7 cellular contexts compared by ENCODE assay signal in genomic region chr1:54312874-54313316, GRCh38.
DNase-seq lines count a peak whose midpoint lies in the region; ATAC-seq and TF ChIP-seq lines count a peak whose summit lies in the region.

No MANE protein-coding gene starts in this region.

- 0% methylated on average over 1 of the region's 7 CpGs; no CpG with 5 or more reads in 1 of the 2 donors for WGBS in gastroesophageal sphincter (ENCODE audit: low coverage in 1 of 2), 2 donors
- WGBS in sigmoid colon, 2 donors, result 43 to 44% methylated on average over 7 of the region's 7 CpGs

- no peaks in the 10 kb centered on the region for H3K9me3 ChIP-seq in SJSA1 (replicated peaks)
- H3K9me3 ChIP-seq in gastroesophageal sphincter, result no peaks in the 10 kb centered on the region
- no peaks in the 10 kb centered on the region for H3K9me3 ChIP-seq in sigmoid colon

- TF ChIP-seq CTCF in HFFc6 (IDR thresholded peaks at IDR 0.05) (no peak), gastroesophageal sphincter (IDR thresholded peaks at IDR 0.05) (no peak), sigmoid colon (IDR thresholded peaks at IDR 0.05) (no peak)

- H3K4me1 Mint-ChIP-seq in HFFc6 (ENCODE audit: low read depth), result peaks cover 44% of the 10 kb centered on the region
- peaks cover 11% of the 10 kb centered on the region for H3K4me1 Mint-ChIP-seq in stimulated activated memory B cell treated with anti-CD40 and anti-IgM and Interleukin-4, amounts not matched to agents 10 μg/mL and 1 μg/mL and 100 μg/mL, for 72 hours
- peaks cover 55% of the 10 kb centered on the region for H3K4me1 Mint-ChIP-seq in activated T-cell treated with anti-CD3 and anti-CD28 coated beads, Interleukin-2, amount 50 U/mL, for 4 hours (ENCODE audit: low read depth)

- H3K36me3 ChIP-seq in SJSA1 (no peaks in the 10 kb centered on the region), gastroesophageal sphincter (no peaks in the 10 kb centered on the region), sigmoid colon (no peaks in the 10 kb centered on the region)

- H3K27me3 Mint-ChIP-seq in HFFc6 (ENCODE audit: insufficient read depth), result peaks cover 1% of the 10 kb centered on the region; the same call in 1 of the 2 replicates
- H3K27me3 Mint-ChIP-seq in stimulated activated memory B cell treated with anti-CD40 and anti-IgM and Interleukin-4, amounts not matched to agents 10 μg/mL and 1 μg/mL and 100 μg/mL, for 72 hours, result no peaks in the 10 kb centered on the region
- no peaks in the 10 kb centered on the region for H3K27me3 Mint-ChIP-seq in activated T-cell treated with anti-CD3 and anti-CD28 coated beads, Interleukin-2, amount 50 U/mL, for 4 hours (ENCODE audit: low read depth)

- TF ChIP-seq POLR2A in gastroesophageal sphincter (IDR thresholded peaks at IDR 0.05) (no peak), sigmoid colon (IDR thresholded peaks at IDR 0.05) (no peak)

- H3K9me3 Mint-ChIP-seq in HFFc6, result no peaks in the 10 kb centered on the region
- no peaks in the 10 kb centered on the region for H3K9me3 Mint-ChIP-seq in stimulated activated memory B cell treated with anti-CD40 and anti-IgM and Interleukin-4, amounts not matched to agents 10 μg/mL and 1 μg/mL and 100 μg/mL, for 72 hours
- no peaks in the 10 kb centered on the region for H3K9me3 Mint-ChIP-seq in activated T-cell treated with anti-CD3 and anti-CD28 coated beads, Interleukin-2, amount 50 U/mL, for 4 hours

- intact Hi-C loops in sigmoid colon (cut with DNase I), result loop anchor here (5.0 kb wide), 1 partner anchor 174 kb away; no protein-coding TSS in a partner anchor

- peak overlapping the region; percentile 82 for H3K27ac Mint-ChIP-seq in HFFc6
- no peak overlapping the region for H3K27ac Mint-ChIP-seq in stimulated activated memory B cell treated with anti-CD40 and anti-IgM and Interleukin-4, amounts not matched to agents 10 μg/mL and 1 μg/mL and 100 μg/mL, for 72 hours

- H3K36me3 Mint-ChIP-seq in HFFc6 (ENCODE audit: low read depth), result no peaks in the 10 kb centered on the region
- H3K36me3 Mint-ChIP-seq in stimulated activated memory B cell treated with anti-CD40 and anti-IgM and Interleukin-4, amounts not matched to agents 10 μg/mL and 1 μg/mL and 100 μg/mL, for 72 hours, result no peaks in the 10 kb centered on the region
- H3K36me3 Mint-ChIP-seq in activated T-cell treated with anti-CD3 and anti-CD28 coated beads, Interleukin-2, amount 50 U/mL, for 4 hours (ENCODE audit: insufficient read depth), result no peaks in the 10 kb centered on the region

- peak overlapping the region; percentile 35; the same call in 1 of the 2 replicates for H3K4me3 Mint-ChIP-seq in HFFc6
- H3K4me3 Mint-ChIP-seq in stimulated activated memory B cell treated with anti-CD40 and anti-IgM and Interleukin-4, amounts not matched to agents 10 μg/mL and 1 μg/mL and 100 μg/mL, for 72 hours, result no peak overlapping the region
- H3K4me3 Mint-ChIP-seq in activated T-cell treated with anti-CD3 and anti-CD28 coated beads, Interleukin-2, amount 50 U/mL, for 4 hours, result no peak overlapping the region

- H3K4me3 ChIP-seq in SJSA1 (no peak overlapping the region), gastroesophageal sphincter (no peak overlapping the region), sigmoid colon (no peak overlapping the region)

- H3K27ac ChIP-seq in SJSA1, result peak overlapping the region; percentile 57
- peak overlapping the region in 3 of 4 donors; percentile 67 to 78 (median 75) for H3K27ac ChIP-seq in gastroesophageal sphincter
- peak overlapping the region; percentile 39 to 62 (median 57) for H3K27ac ChIP-seq in sigmoid colon

- peak; percentile 84 for ATAC-seq in gastroesophageal sphincter
- no peak for ATAC-seq in GM19455 (IDR thresholded peaks at IDR 0.05; ENCODE audit: unreplicated experiment)
- no peak for ATAC-seq in stimulated activated memory B cell treated with anti-CD40 and anti-IgM and Interleukin-4, amounts not matched to agents 10 μg/mL and 1 μg/mL and 100 μg/mL, for 72 hours
- ATAC-seq in activated T-cell treated with anti-CD3 and anti-CD28 coated beads, Interleukin-2, amount 50 U/mL, for 4 hours, result no peak

- DNase-seq in HFFc6 (peak; percentile 47), SJSA1 (ENCODE audit: low read depth in 1 of 2, low spot score in 2 of 2) (peak; percentile 68 to 76), sigmoid colon (peak; percentile 91)
- no peak for DNase-seq in activated T-cell treated with anti-CD3 and anti-CD28 coated beads, Interleukin-2, amount 50 U/mL, for 4 hours

- H3K4me1 ChIP-seq in SJSA1 (replicated peaks) (peaks cover 26% of the 10 kb centered on the region), gastroesophageal sphincter (peaks cover 0 to 69% (median 24%) of the 10 kb centered on the region in 3 donors), sigmoid colon (peaks cover 0 to 66% (median 55%) of the 10 kb centered on the region in 4 donors)

- TF ChIP-seq EP300 in gastroesophageal sphincter (IDR thresholded peaks at IDR 0.05) (no peak), sigmoid colon (IDR thresholded peaks at IDR 0.05) (peak in 1 of 4 donors; percentile 4)

- H3K27me3 ChIP-seq in SJSA1 (replicated peaks), result no peaks in the 10 kb centered on the region
- H3K27me3 ChIP-seq in gastroesophageal sphincter, result no peaks in the 10 kb centered on the region
- no peaks in the 10 kb centered on the region for H3K27me3 ChIP-seq in sigmoid colon
